ENCODE assay signal across 20 cellular contexts in the genomic region with DNA sequence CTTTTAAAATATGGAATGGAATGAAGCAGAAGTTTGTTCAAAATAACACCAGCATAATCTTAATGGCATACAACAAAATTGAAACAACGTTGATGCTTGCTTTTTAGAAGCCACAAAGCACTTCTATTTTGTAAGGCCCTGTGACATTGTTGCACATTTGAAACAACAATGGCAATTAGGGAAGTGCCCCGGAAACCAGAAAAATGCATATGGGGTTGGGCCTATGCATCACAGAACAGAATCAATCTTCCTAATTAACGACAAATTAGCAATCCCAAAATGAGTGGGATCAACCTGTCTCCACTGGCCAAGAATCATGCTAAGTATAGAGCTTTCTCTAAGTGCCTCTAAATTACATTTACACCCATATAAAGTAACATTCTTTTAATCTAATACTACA.
"Had no signal": no experiment of that assay in that cellular context is flagged by ENCODE, and none has a peak within 500 bp of the region (broad histone marks: within the 10 kb centered on the region; RNA-seq: fewer than 3 reads in every experiment).

No MANE protein-coding gene starts in this region.

- FAIRE-seq: RCC 7860 had no signal

- H3K9ac ChIP-seq: SK-N-SH had no signal

- H3K27me3 ChIP-seq: MG63 had no signal

- H3K9me2 ChIP-seq: SK-N-SH had no signal

- H3K36me3 ChIP-seq: MG63 had no signal

- DNase-seq: Karpas-422, KG1, MG63, NCI-H1092 treated with DMSO at 0.1 percent for 48 hours, NCI-H1436, NCI-H187, NCI-H2029, NCI-H2081 treated with DMSO at 0.1 percent for 48 hours, NCI-H2171, NCI-H226, NCI-H446, NCI-H510A, NCI-H524 treated with DMSO at 0.1 percent for 48 hours, NCI-H69, NCI-H774, RPMI8226, SHP77, SK-N-SH, SW 1271 had no signal

- H3K4me3 ChIP-seq: MG63 had no signal

- H3K4me2 ChIP-seq: SK-N-SH had no signal

- H3K9me3 ChIP-seq: MG63, SK-N-SH had no signal
